Comparison of ENCODE assay signal across 26 cellular contexts in the genomic region with DNA sequence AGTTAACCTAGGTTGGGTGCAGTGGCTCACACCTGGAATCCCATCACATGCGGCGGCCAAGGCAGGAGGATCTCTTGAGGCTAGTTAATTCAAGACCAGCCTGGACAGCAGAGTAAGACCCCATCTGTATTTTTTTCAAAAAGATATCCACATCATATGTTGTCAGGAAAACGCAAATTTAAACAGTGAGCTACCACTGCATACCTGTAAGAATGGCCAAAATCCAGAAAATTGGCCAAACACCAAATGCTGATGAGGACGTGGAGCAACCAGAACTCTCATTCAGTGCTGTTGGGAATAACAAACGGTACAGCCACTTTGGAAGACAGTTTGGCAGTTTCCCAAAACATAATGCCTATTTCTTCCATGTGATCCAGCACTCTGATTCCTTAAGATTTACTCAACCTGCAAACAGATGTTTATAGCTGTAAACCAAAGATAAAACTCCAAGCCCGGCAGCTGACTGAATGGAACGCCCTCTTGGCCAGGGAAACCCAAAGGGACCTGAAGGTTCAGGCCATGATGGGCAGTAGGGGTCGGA. TPM values are rescaled to one million over a fixed set of nuclear protein-coding genes. Genes with fewer than 3 reads are reported as not detected.
DNase-seq lines count a peak whose midpoint lies in the region; ATAC-seq, FAIRE-seq and TF ChIP-seq lines count a peak whose summit lies in the region.
"Had no signal": no experiment of that assay in that cellular context is flagged by ENCODE, and none has a peak within 500 bp of the region (broad histone marks: within the 10 kb centered on the region; RNA-seq: fewer than 3 reads in every experiment).

No MANE protein-coding gene starts in this region.

- H3K36me3 Mint-ChIP-seq in T-helper 2 cell treated with Interferon-gamma antibody and Interleukin-4, amounts not matched to agents 5 μg/mL and 100 μg/mL, for 36 hours (ENCODE audit: low read depth): peaks cover 6% of the 10 kb centered on the region
- H3K36me3 Mint-ChIP-seq: activated naive CD4-positive, alpha-beta T cell treated with anti-CD3 and anti-CD28 coated beads, Interleukin-2, amount 50 U/mL, for 72 hours; brain; naive B cell had no signal

- H3K27ac ChIP-seq in pancreas: peak overlapping the region in 2 of 4 donors; percentile 17 to 24
- H3K27ac ChIP-seq: C4-2B, prostate gland had no signal

- DNase-seq in ELR (ENCODE audit: low read depth) (peak; percentile 16), MG63 (peak; percentile 50), fibroblast of mammary gland (ENCODE audit: low read depth) (peak; percentile 60), pancreas (peak in 4 of 6 donors; percentile 21 to 69 (median 66)), putamen (ENCODE audit: low spot score) (no peak), NCI-H128 (lab: John Stamatoyannopoulos, UW; ENCODE audit: unreplicated experiment) (no peak)
- DNase-seq in T-helper 2 cell treated with Interferon-gamma antibody and Interleukin-4, amounts not matched to agents 5 μg/mL and 100 μg/mL, for 36 hours (ENCODE audit: low spot score): no peak
- DNase-seq: activated B cell treated with CpG ODN at 0.5 μM for 24 hours; activated CD8-positive, alpha-beta T cell treated with anti-CD3 and anti-CD28 coated beads for 36 hours; activated T-cell treated with anti-CD3 and anti-CD28 coated beads, Interleukin-2, amount 50 U/mL, for 72 hours; DMS53; head of caudate nucleus; naive B cell; NCI-H1048; NCI-H2107; PC-3; T-helper 17 cell had no signal

- no peaks in the 10 kb centered on the region for H3K36me3 ChIP-seq in MG63
- H3K36me3 ChIP-seq in pancreas: no peaks in the 10 kb centered on the region
- H3K36me3 ChIP-seq: prostate gland had no signal

- H3K4me1 ChIP-seq in pancreas: peaks cover 0 to 3% (median 0%) of the 10 kb centered on the region in 3 donors
- H3K4me1 ChIP-seq: prostate gland had no signal

- intact Hi-C loops in pancreas (cut with DNase I): no loop called here

- no peaks in the 10 kb centered on the region for H3K4me1 Mint-ChIP-seq in T-helper 2 cell treated with Interferon-gamma antibody and Interleukin-4, amounts not matched to agents 5 μg/mL and 100 μg/mL, for 36 hours (ENCODE audit: low read depth)
- H3K4me1 Mint-ChIP-seq: activated B cell treated with CpG ODN at 0.5 μM for 24 hours, brain, naive B cell, T-helper 17 cell had no signal

- H3K27ac Mint-ChIP-seq in T-helper 2 cell treated with Interferon-gamma antibody and Interleukin-4, amounts not matched to agents 5 μg/mL and 100 μg/mL, for 36 hours: no peak overlapping the region
- H3K27ac Mint-ChIP-seq: activated B cell treated with CpG ODN at 0.5 μM for 24 hours; activated CD8-positive, alpha-beta T cell treated with anti-CD3 and anti-CD28 coated beads for 36 hours; activated naive CD4-positive, alpha-beta T cell treated with anti-CD3 and anti-CD28 coated beads, Interleukin-2, amount 50 U/mL, for 72 hours; activated T-cell treated with anti-CD3 and anti-CD28 coated beads, Interleukin-2, amount 50 U/mL, for 72 hours; brain; dendritic cell treated with granulocyte-macrophage colony-stimulating factor and Interleukin-4, amounts not matched to agents 40 ng/mL and 50 ng/mL, for 4 days; GM23338; IgD-negative memory B cell; naive B cell; T-helper 17 cell had no signal

- H3K9me3 ChIP-seq in MG63 (no peaks in the 10 kb centered on the region), pancreas (no peaks in the 10 kb centered on the region)
- H3K9me3 ChIP-seq: prostate gland had no signal

- ATAC-seq in pancreas: peak in 3 of 4 donors; percentile 2 to 10 (median 5)
- ATAC-seq: activated CD8-positive, alpha-beta T cell treated with anti-CD3 and anti-CD28 coated beads for 36 hours; activated naive CD4-positive, alpha-beta T cell treated with anti-CD3 and anti-CD28 coated beads, Interleukin-2, amount 50 U/mL, for 72 hours; activated T-cell treated with anti-CD3 and anti-CD28 coated beads, Interleukin-2, amount 50 U/mL, for 72 hours; GM23338; PC-3; T-helper 17 cell had no signal

- no peak for TF ChIP-seq CTCF in fibroblast of mammary gland (conservative IDR thresholded peaks at IDR 0.05; ENCODE audit: control insufficient read depth, insufficient read depth, low read depth, low read length)
- TF ChIP-seq CTCF in pancreas (IDR thresholded peaks at IDR 0.05): no peak

- 29% methylated on average over 8 of the region's 8 CpGs for WGBS in pancreas, 2 donors

- H3K4me3 ChIP-seq in MG63 (no peak overlapping the region), fibroblast of mammary gland (ENCODE audit: control insufficient read depth, low read depth, low read length) (no peak overlapping the region), pancreas (no peak overlapping the region)
- H3K4me3 ChIP-seq: GM23338, lung, prostate gland had no signal

- no peak overlapping the region for H3K4me3 Mint-ChIP-seq in T-helper 2 cell treated with Interferon-gamma antibody and Interleukin-4, amounts not matched to agents 5 μg/mL and 100 μg/mL, for 36 hours
- H3K4me3 Mint-ChIP-seq: activated B cell treated with CpG ODN at 0.5 μM for 24 hours; activated CD8-positive, alpha-beta T cell treated with anti-CD3 and anti-CD28 coated beads for 36 hours; activated T-cell treated with anti-CD3 and anti-CD28 coated beads, Interleukin-2, amount 50 U/mL, for 72 hours; brain; dendritic cell treated with granulocyte-macrophage colony-stimulating factor and Interleukin-4, amounts not matched to agents 40 ng/mL and 50 ng/mL, for 4 days; GM23338; IgD-negative memory B cell; naive B cell; T-helper 17 cell had no signal

- no peaks in the 10 kb centered on the region for H3K9me3 Mint-ChIP-seq in T-helper 2 cell treated with Interferon-gamma antibody and Interleukin-4, amounts not matched to agents 5 μg/mL and 100 μg/mL, for 36 hours
- H3K9me3 Mint-ChIP-seq: activated B cell treated with CpG ODN at 0.5 μM for 24 hours; activated CD8-positive, alpha-beta T cell treated with anti-CD3 and anti-CD28 coated beads for 36 hours; activated naive CD4-positive, alpha-beta T cell treated with anti-CD3 and anti-CD28 coated beads, Interleukin-2, amount 50 U/mL, for 72 hours; activated T-cell treated with anti-CD3 and anti-CD28 coated beads, Interleukin-2, amount 50 U/mL, for 72 hours; brain; dendritic cell treated with granulocyte-macrophage colony-stimulating factor and Interleukin-4, amounts not matched to agents 40 ng/mL and 50 ng/mL, for 4 days; GM23338; IgD-negative memory B cell; naive B cell had no signal

- peaks cover 10% of the 10 kb centered on the region for H3K27me3 Mint-ChIP-seq in T-helper 2 cell treated with Interferon-gamma antibody and Interleukin-4, amounts not matched to agents 5 μg/mL and 100 μg/mL, for 36 hours (ENCODE audit: low read depth)
- H3K27me3 Mint-ChIP-seq: activated CD8-positive, alpha-beta T cell treated with anti-CD3 and anti-CD28 coated beads for 36 hours; T-helper 17 cell had no signal

- no peaks in the 10 kb centered on the region for H3K27me3 ChIP-seq in MG63
- no peaks in the 10 kb centered on the region for H3K27me3 ChIP-seq in pancreas

- FAIRE-seq in pancreas (lab: Jason Lieb, UNC): no peak
- FAIRE-seq: GM18507 had no signal

RNA-seq across cellular contexts. Expression of gene CEL, which starts 12.4 kb away (rescaled TPM):
- total RNA-seq in MG63 (2014; rRNA removed; shearing (Covaris generic); ENCODE audit: low replicate concordance): 1.0 TPM in 1 of 2 replicates, not detected in the other
- total RNA-seq in pancreas: over 10,000 TPM; 11,290 to 24,413 (median 19,239) TPM
- polyA plus RNA-seq in pancreas: 1,000 to 10,000 TPM; 2,560 to 4,565 TPM
- polyA plus RNA-seq: IgD-negative memory B cell had no signal

RNA-seq across cellular contexts. Expression of gene GTF3C5, which starts 43.4 kb away (rescaled TPM):
- 40.1 and 58.0 TPM in 2 replicates for total RNA-seq in MG63 (2014; rRNA removed; shearing (Covaris generic); ENCODE audit: low replicate concordance)
- 10 to 100 TPM; 17.4 to 33.0 (median 23.2) TPM for total RNA-seq in pancreas
- polyA plus RNA-seq in pancreas: 10 to 100 TPM; 67.2 to 68.5 TPM

RNA-seq across cellular contexts. Expression of gene RALGDS, which starts 46.9 kb away (rescaled TPM):
- 21.4 and 22.8 TPM in 2 replicates for total RNA-seq in MG63 (2014; rRNA removed; shearing (Covaris generic); ENCODE audit: low replicate concordance)
- total RNA-seq in pancreas: 10 to 100 TPM; 16.1 to 31.9 (median 20.3) TPM
- polyA plus RNA-seq in pancreas: 10 to 100 TPM; 56.0 to 69.7 TPM

Comparison
In these comparisons a context has a peak if more than half of its experiments do, and no peak if none do; other contexts are left out.
1. DNase-seq: peak in ELR (single experiment), MG63 (single experiment), fibroblast of mammary gland (single experiment) and pancreas (4 of 6); none in T-helper 2 cell treated with Interferon-gamma antibody and Interleukin-4, amounts not matched to agents 5 μg/mL and 100 μg/mL, for 36 hours (single experiment), putamen (single experiment) and NCI-H128 (single experiment).
2. RNA of gene CEL, which starts 12.4 kb away (total RNA-seq): 11,290 to 24,413 TPM in pancreas; 1.0 TPM in MG63; every median in the first group is over 1,000 times any median in the second.